25 cellular contexts compared by ENCODE assay signal in genomic region chr5:57493034-57493433, GRCh38. TPM values are rescaled to one million over a fixed set of nuclear protein-coding genes. Genes with fewer than 3 reads are reported as not detected.
A peak's percentile ranks its signal among the peaks of the same experiment; 100 is the strongest.
DNase-seq lines count a peak whose midpoint lies in the region; ATAC-seq and TF ChIP-seq lines count a peak whose summit lies in the region.
"Had no signal": no experiment of that assay in that cellular context is flagged by ENCODE, and none has a peak within 500 bp of the region (broad histone marks: within the 10 kb centered on the region; RNA-seq: fewer than 3 reads in every experiment).

No MANE protein-coding gene starts in this region.

- intact Hi-C loops in esophagus squamous epithelium (cut with DNase I) = no loop called here
- intact Hi-C loops in activated CD8-positive, alpha-beta T cell treated with anti-CD3 and anti-CD28 coated beads for 36 hours (cut with micrococcal nuclease) = no loop called here

- no peak overlapping the region for H3K4me2 ChIP-seq in neural progenitor cell

- DNase-seq in AG10803 (ENCODE audit: low read depth) = peak; percentile 23
- DNase-seq in LoVo (ENCODE audit: low spot score) = peak; percentile 20
- DNase-seq in dermis blood vessel endothelial cell = peak; percentile 90
- DNase-seq in neural progenitor cell (ENCODE audit: low spot score) = no peak
- no peak for DNase-seq in esophagus squamous epithelium (lab: John Stamatoyannopoulos, UW)
- no peak for DNase-seq in GF-D8 (lab: John Stamatoyannopoulos, UW)
- no peak for DNase-seq in activated CD8-positive, alpha-beta T cell treated with anti-CD3 and anti-CD28 coated beads for 36 hours
- DNase-seq: activated B cell treated with CpG ODN at 0.5 μM for 24 hours; activated CD8-positive, alpha-beta T cell treated with anti-CD3 and anti-CD28 coated beads, Interleukin-2, amount 10 ng/mL, durations not matched to agents 7 days and 5 days; activated naive CD4-positive, alpha-beta T cell treated with anti-CD3 and anti-CD28 coated beads for 36 hours; activated T-cell treated with anti-CD3 and anti-CD28 coated beads, Interleukin-2, amount 50 U/mL, for 4 hours; CD4-positive, alpha-beta T cell; colonic mucosa; foreskin fibroblast; mesendoderm; NCI-H774; nephron progenitor cell; stimulated activated CD4-positive, alpha-beta T cell treated with anti-CD3 and anti-CD28 coated beads, Interleukin-4, amount 100 ng/mL, for 24 hours; uterus had no signal

- no peak overlapping the region for H3K27ac ChIP-seq in neural progenitor cell
- H3K27ac ChIP-seq in gastroesophageal sphincter = no peak overlapping the region
- no peak overlapping the region for H3K27ac ChIP-seq in esophagus squamous epithelium
- H3K27ac ChIP-seq: ascending aorta, colonic mucosa, prostate gland, uterus had no signal

- 91 to 100% methylated on average over 1 of the region's 1 CpG for WGBS in gastroesophageal sphincter (ENCODE audit: low coverage in 1 of 2), 2 donors
- WGBS in esophagus squamous epithelium, 2 donors = 69 to 80% methylated on average over 1 of the region's 1 CpG

- no peak for TF ChIP-seq EP300 in gastroesophageal sphincter (IDR thresholded peaks at IDR 0.05)

- no peaks in the 10 kb centered on the region for H3K36me3 Mint-ChIP-seq in neural progenitor cell
- no peaks in the 10 kb centered on the region for H3K36me3 Mint-ChIP-seq in activated CD8-positive, alpha-beta T cell treated with anti-CD3 and anti-CD28 coated beads for 36 hours (ENCODE audit: low read depth)

- no peaks in the 10 kb centered on the region for H3K4me1 Mint-ChIP-seq in neural progenitor cell
- peaks cover 20% of the 10 kb centered on the region for H3K4me1 Mint-ChIP-seq in activated CD8-positive, alpha-beta T cell treated with anti-CD3 and anti-CD28 coated beads for 36 hours (ENCODE audit: low read depth)
- H3K4me1 Mint-ChIP-seq: activated B cell treated with CpG ODN at 0.5 μM for 24 hours had no signal

- no peaks in the 10 kb centered on the region for H4K20me1 ChIP-seq in neural progenitor cell (ENCODE audit: low read depth)

- peaks cover 7% of the 10 kb centered on the region for H3K27me3 Mint-ChIP-seq in neural progenitor cell (ENCODE audit: insufficient read depth, low read depth)
- H3K27me3 Mint-ChIP-seq in activated CD8-positive, alpha-beta T cell treated with anti-CD3 and anti-CD28 coated beads for 36 hours = peaks cover 3% of the 10 kb centered on the region
- H3K27me3 Mint-ChIP-seq: CD4-positive, alpha-beta T cell had no signal

- H3K4me3 ChIP-seq in AG10803 (ENCODE audit: low read length) (no peak overlapping the region), neural progenitor cell (no peak overlapping the region), gastroesophageal sphincter (no peak overlapping the region), esophagus squamous epithelium (no peak overlapping the region)
- H3K4me3 ChIP-seq: ascending aorta, colonic mucosa, K562, PC-9, prostate gland, uterus had no signal

- ATAC-seq in gastroesophageal sphincter = no peak
- ATAC-seq in activated CD8-positive, alpha-beta T cell treated with anti-CD3 and anti-CD28 coated beads for 36 hours = no peak
- ATAC-seq: activated CD8-positive, alpha-beta T cell treated with anti-CD3 and anti-CD28 coated beads, Interleukin-2, amount 10 ng/mL, durations not matched to agents 7 days and 5 days; activated T-cell treated with anti-CD3 and anti-CD28 coated beads, Interleukin-2, amount 50 U/mL, for 4 hours; K562 had no signal

- H3F3A ChIP-seq in neural progenitor cell (ENCODE audit: low read depth) = peaks cover 3% of the 10 kb centered on the region

- no peak for TF ChIP-seq POLR2A in gastroesophageal sphincter (IDR thresholded peaks at IDR 0.05)
- TF ChIP-seq POLR2A in esophagus squamous epithelium (IDR thresholded peaks at IDR 0.05) = no peak

- H3K4me1 ChIP-seq in neural progenitor cell (peaks cover 12% of the 10 kb centered on the region), gastroesophageal sphincter (peaks cover 0 to 6% (median 0%) of the 10 kb centered on the region in 3 donors), esophagus squamous epithelium (peaks cover 0 to 19% (median 15%) of the 10 kb centered on the region in 3 donors)
- H3K4me1 ChIP-seq: colonic mucosa, prostate gland, uterus had no signal

- POLR2A ChIA-PET in activated CD8-positive, alpha-beta T cell treated with anti-CD3 and anti-CD28 coated beads for 36 hours (lab: Charles Lee) = no interaction called here

- no peak for TF ChIP-seq CTCF in AG10803 (conservative IDR thresholded peaks at IDR 0.05; ENCODE audit: low read length)
- TF ChIP-seq CTCF in neural progenitor cell (IDR thresholded peaks at IDR 0.05) = no peak
- no peak for TF ChIP-seq CTCF in gastroesophageal sphincter (IDR thresholded peaks at IDR 0.05)
- no peak for TF ChIP-seq CTCF in esophagus squamous epithelium (IDR thresholded peaks at IDR 0.05)
- no peak for TF ChIP-seq CTCF in activated CD8-positive, alpha-beta T cell treated with anti-CD3 and anti-CD28 coated beads for 36 hours (IDR thresholded peaks at IDR 0.05)

- H3K36me3 ChIP-seq in neural progenitor cell (no peaks in the 10 kb centered on the region), gastroesophageal sphincter (no peaks in the 10 kb centered on the region), esophagus squamous epithelium (no peaks in the 10 kb centered on the region)
- H3K36me3 ChIP-seq: ascending aorta, colonic mucosa, prostate gland, uterus had no signal

- H3K9me3 ChIP-seq in neural progenitor cell (ENCODE audit: low read depth) (no peaks in the 10 kb centered on the region), gastroesophageal sphincter (no peaks in the 10 kb centered on the region), esophagus squamous epithelium (no peaks in the 10 kb centered on the region)
- H3K9me3 ChIP-seq: ascending aorta, colonic mucosa, prostate gland, uterus had no signal

- H3K9me3 Mint-ChIP-seq in neural progenitor cell = no peaks in the 10 kb centered on the region
- no peaks in the 10 kb centered on the region for H3K9me3 Mint-ChIP-seq in activated CD8-positive, alpha-beta T cell treated with anti-CD3 and anti-CD28 coated beads for 36 hours
- H3K9me3 Mint-ChIP-seq: activated B cell treated with CpG ODN at 0.5 μM for 24 hours; activated naive CD4-positive, alpha-beta T cell treated with anti-CD3 and anti-CD28 coated beads for 36 hours; activated T-cell treated with anti-CD3 and anti-CD28 coated beads, Interleukin-2, amount 50 U/mL, for 4 hours; CD4-positive, alpha-beta T cell had no signal

- CTCF ChIA-PET in activated CD8-positive, alpha-beta T cell treated with anti-CD3 and anti-CD28 coated beads for 36 hours (lab: Charles Lee) = interaction anchor here (1.1 to 1.5 kb wide), 3 partner anchors 10 to 194 kb away, joined by 3 read pairs; no protein-coding TSS in a partner anchor

- H3K27me3 ChIP-seq in neural progenitor cell (no peaks in the 10 kb centered on the region), gastroesophageal sphincter (no peaks in the 10 kb centered on the region), esophagus squamous epithelium (no peaks in the 10 kb centered on the region)
- H3K27me3 ChIP-seq: ascending aorta, colonic mucosa, uterus had no signal

- no peak overlapping the region for H3K4me3 Mint-ChIP-seq in neural progenitor cell
- no peak overlapping the region for H3K4me3 Mint-ChIP-seq in activated CD8-positive, alpha-beta T cell treated with anti-CD3 and anti-CD28 coated beads for 36 hours
- H3K4me3 Mint-ChIP-seq: activated B cell treated with CpG ODN at 0.5 μM for 24 hours; activated CD8-positive, alpha-beta T cell treated with anti-CD3 and anti-CD28 coated beads, Interleukin-2, amount 10 ng/mL, durations not matched to agents 7 days and 5 days; activated naive CD4-positive, alpha-beta T cell treated with anti-CD3 and anti-CD28 coated beads for 36 hours; activated T-cell treated with anti-CD3 and anti-CD28 coated beads, Interleukin-2, amount 50 U/mL, for 4 hours; CD4-positive, alpha-beta T cell; nephron progenitor cell had no signal

- H3K9ac ChIP-seq in neural progenitor cell = no peak overlapping the region

- peak overlapping the region; percentile 77 for H3K27ac Mint-ChIP-seq in neural progenitor cell
- no peak overlapping the region for H3K27ac Mint-ChIP-seq in activated CD8-positive, alpha-beta T cell treated with anti-CD3 and anti-CD28 coated beads for 36 hours
- H3K27ac Mint-ChIP-seq: activated B cell treated with CpG ODN at 0.5 μM for 24 hours; activated CD8-positive, alpha-beta T cell treated with anti-CD3 and anti-CD28 coated beads, Interleukin-2, amount 10 ng/mL, durations not matched to agents 7 days and 5 days; activated naive CD4-positive, alpha-beta T cell treated with anti-CD3 and anti-CD28 coated beads for 36 hours; CD4-positive, alpha-beta T cell; nephron progenitor cell had no signal

- no peak overlapping the region for H2AFZ ChIP-seq in neural progenitor cell (replicated peaks)
- H2AFZ ChIP-seq: PC-9 had no signal

- no peaks in the 10 kb centered on the region for H3K79me2 ChIP-seq in neural progenitor cell (ENCODE audit: low read depth)

RNA-seq across cellular contexts. Expression of gene ACTBL2, which starts 10.4 kb away (rescaled TPM):
- total RNA-seq in dermis blood vessel endothelial cell = 0.05 and 0.17 TPM in 2 replicates
- not detected in 2 replicates for total RNA-seq in neural progenitor cell (ENCODE audit: low replicate concordance)
- under 1 TPM in 2 of 4 donors, not detected in 2; 0.13 to 0.15 TPM for total RNA-seq in gastroesophageal sphincter
- not detected for total RNA-seq in esophagus squamous epithelium
- total RNA-seq in activated CD8-positive, alpha-beta T cell treated with anti-CD3 and anti-CD28 coated beads for 36 hours = not detected
- total RNA-seq: activated B cell treated with CpG ODN at 0.5 μM for 24 hours; activated CD8-positive, alpha-beta T cell treated with anti-CD3 and anti-CD28 coated beads, Interleukin-2, amount 10 ng/mL, durations not matched to agents 7 days and 5 days; activated naive CD4-positive, alpha-beta T cell treated with anti-CD3 and anti-CD28 coated beads for 36 hours; activated T-cell treated with anti-CD3 and anti-CD28 coated beads, Interleukin-2, amount 50 U/mL, for 4 hours; ascending aorta; CD4-positive, alpha-beta T cell; colonic mucosa; K562; prostate gland; T-helper 2 cell treated with Interferon-gamma antibody and Interleukin-4, amounts not matched to agents 100 ng/mL and 5 ng/mL, for 36 hours; uterus had no signal

Comparison
In these comparisons a context has a peak if more than half of its experiments do, and no peak if none do; other contexts are left out.
1. DNase-seq: peak in AG10803 (single experiment), LoVo (single experiment) and dermis blood vessel endothelial cell (single experiment); none in neural progenitor cell (single experiment), esophagus squamous epithelium (single experiment), GF-D8 (single experiment) and activated CD8-positive, alpha-beta T cell treated with anti-CD3 and anti-CD28 coated beads for 36 hours (single experiment).